ENCODE assay signal across 1 cellular context in the genomic region with DNA sequence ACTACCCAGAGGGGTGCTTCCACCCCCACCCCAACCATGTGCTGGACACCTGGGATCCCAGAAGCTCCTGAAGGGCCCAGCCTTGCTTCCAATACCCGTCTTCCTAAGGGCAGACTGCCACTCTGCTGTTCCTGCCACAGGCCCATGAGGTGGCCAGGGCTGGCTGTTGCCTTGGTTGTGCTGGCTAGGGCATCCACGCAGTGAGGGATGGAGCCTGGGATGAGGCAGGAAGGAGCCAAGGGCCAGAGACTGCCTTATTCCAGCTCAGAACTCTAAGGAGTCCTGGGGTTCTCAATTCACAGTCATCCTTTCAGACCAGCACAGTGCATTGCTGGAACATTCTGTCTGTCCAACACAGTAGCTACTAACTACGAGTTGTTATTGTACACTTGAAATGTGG.
TF ChIP-seq lines count a peak whose summit lies in the region.

No MANE protein-coding gene starts in this region.

TF ChIP-seq in HepG2, 621 proteins besides CTCF, POLR2A, EP300 and RAD21:
- TF ChIP-seq HDAC1 (CRISPR knock-in tag; IDR thresholded peaks at IDR 0.05), result no peak
- TF ChIP-seq MTA3 (CRISPR knock-in tag; IDR thresholded peaks at IDR 0.05), result no peak
- TF ChIP-seq ZMAT3 (CRISPR knock-in tag; conservative IDR thresholded peaks at IDR 0.05), result no peak
- no peak for TF ChIP-seq FOXP1 (IDR thresholded peaks at IDR 0.05)
- no peak for TF ChIP-seq FOXP1 (CRISPR knock-in tag; IDR thresholded peaks at IDR 0.05)
- no peak for TF ChIP-seq JUN (CRISPR knock-in tag; IDR thresholded peaks at IDR 0.05)
- no peak for TF ChIP-seq ZNF777 (CRISPR knock-in tag; IDR thresholded peaks at IDR 0.05)
- TF ChIP-seq NFIC (IDR thresholded peaks at IDR 0.05; ENCODE audit: low read length), result no peak
- no peak for TF ChIP-seq ZFP90 (CRISPR knock-in tag; IDR thresholded peaks at IDR 0.05; ENCODE audit: borderline replicate concordance)
- no peak for TF ChIP-seq SKIL (CRISPR knock-in tag; IDR thresholded peaks at IDR 0.05; ENCODE audit: borderline replicate concordance)
- no peak for TF ChIP-seq ZKSCAN5 (CRISPR knock-in tag; IDR thresholded peaks at IDR 0.05)
- TF ChIP-seq, protein P1, sequence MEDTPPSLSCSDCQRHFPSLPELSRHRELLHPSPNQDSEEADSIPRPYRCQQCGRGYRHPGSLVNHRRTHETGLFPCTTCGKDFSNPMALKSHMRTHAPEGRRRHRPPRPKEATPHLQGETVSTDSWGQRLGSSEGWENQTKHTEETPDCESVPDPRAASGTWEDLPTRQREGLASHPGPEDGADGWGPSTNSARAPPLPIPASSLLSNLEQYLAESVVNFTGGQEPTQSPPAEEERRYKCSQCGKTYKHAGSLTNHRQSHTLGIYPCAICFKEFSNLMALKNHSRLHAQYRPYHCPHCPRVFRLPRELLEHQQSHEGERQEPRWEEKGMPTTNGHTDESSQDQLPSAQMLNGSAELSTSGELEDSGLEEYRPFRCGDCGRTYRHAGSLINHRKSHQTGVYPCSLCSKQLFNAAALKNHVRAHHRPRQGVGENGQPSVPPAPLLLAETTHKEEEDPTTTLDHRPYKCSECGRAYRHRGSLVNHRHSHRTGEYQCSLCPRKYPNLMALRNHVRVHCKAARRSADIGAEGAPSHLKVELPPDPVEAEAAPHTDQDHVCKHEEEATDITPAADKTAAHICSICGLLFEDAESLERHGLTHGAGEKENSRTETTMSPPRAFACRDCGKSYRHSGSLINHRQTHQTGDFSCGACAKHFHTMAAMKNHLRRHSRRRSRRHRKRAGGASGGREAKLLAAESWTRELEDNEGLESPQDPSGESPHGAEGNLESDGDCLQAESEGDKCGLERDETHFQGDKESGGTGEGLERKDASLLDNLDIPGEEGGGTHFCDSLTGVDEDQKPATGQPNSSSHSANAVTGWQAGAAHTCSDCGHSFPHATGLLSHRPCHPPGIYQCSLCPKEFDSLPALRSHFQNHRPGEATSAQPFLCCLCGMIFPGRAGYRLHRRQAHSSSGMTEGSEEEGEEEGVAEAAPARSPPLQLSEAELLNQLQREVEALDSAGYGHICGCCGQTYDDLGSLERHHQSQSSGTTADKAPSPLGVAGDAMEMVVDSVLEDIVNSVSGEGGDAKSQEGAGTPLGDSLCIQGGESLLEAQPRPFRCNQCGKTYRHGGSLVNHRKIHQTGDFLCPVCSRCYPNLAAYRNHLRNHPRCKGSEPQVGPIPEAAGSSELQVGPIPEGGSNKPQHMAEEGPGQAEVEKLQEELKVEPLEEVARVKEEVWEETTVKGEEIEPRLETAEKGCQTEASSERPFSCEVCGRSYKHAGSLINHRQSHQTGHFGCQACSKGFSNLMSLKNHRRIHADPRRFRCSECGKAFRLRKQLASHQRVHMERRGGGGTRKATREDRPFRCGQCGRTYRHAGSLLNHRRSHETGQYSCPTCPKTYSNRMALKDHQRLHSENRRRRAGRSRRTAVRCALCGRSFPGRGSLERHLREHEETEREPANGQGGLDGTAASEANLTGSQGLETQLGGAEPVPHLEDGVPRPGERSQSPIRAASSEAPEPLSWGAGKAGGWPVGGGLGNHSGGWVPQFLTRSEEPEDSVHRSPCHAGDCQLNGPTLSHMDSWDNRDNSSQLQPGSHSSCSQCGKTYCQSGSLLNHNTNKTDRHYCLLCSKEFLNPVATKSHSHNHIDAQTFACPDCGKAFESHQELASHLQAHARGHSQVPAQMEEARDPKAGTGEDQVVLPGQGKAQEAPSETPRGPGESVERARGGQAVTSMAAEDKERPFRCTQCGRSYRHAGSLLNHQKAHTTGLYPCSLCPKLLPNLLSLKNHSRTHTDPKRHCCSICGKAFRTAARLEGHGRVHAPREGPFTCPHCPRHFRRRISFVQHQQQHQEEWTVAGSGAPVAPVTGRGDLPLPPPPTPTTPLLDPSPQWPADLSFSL (CRISPR knock-in tag; IDR thresholded peaks at IDR 0.05), result no peak
- no peak for TF ChIP-seq ZSCAN12 (CRISPR knock-in tag; IDR thresholded peaks at IDR 0.05)
- no peak for TF ChIP-seq TEAD2 (CRISPR knock-in tag; IDR thresholded peaks at IDR 0.05)
- no peak for TF ChIP-seq RNF2 (conservative IDR thresholded peaks at IDR 0.05; ENCODE audit: low read depth)
- TF ChIP-seq HCFC1 (IDR thresholded peaks at IDR 0.05; ENCODE audit: low read depth, low read length), result no peak
- no peak for TF ChIP-seq SSRP1 (CRISPR knock-in tag; IDR thresholded peaks at IDR 0.05)
- TF ChIP-seq POLR2AphosphoS5 (IDR thresholded peaks at IDR 0.05; ENCODE audit: low read depth, low read length), result no peak
- no peak for TF ChIP-seq MIXL1 (CRISPR knock-in tag; IDR thresholded peaks at IDR 0.05)
- no peak for TF ChIP-seq MAF1 (CRISPR knock-in tag; IDR thresholded peaks at IDR 0.05; ENCODE audit: borderline replicate concordance)
